In genomic region chr20:47196091-47197081, GRCh38 we compare ENCODE assay signal across 1 cellular context.
TF ChIP-seq lines count a peak whose summit lies in the region.

No MANE protein-coding gene starts in this region.

TF ChIP-seq in K562, 482 proteins besides CTCF, POLR2A, EP300 and RAD21 (continued from another document and continues in another):
- TF ChIP-seq NKRF (IDR thresholded peaks at IDR 0.05; ENCODE audit: borderline replicate concordance) (no peak), NEUROD1 (IDR thresholded peaks at IDR 0.05; ENCODE audit: borderline replicate concordance, low read depth, low read length, partially characterized antibody) (peak; percentile 28), NFYB (IDR thresholded peaks at IDR 0.05; ENCODE audit: extremely low read depth, insufficient read length) (no peak), ZNF431 (CRISPR knock-in tag; IDR thresholded peaks at IDR 0.05) (no peak), CCNT2 (IDR thresholded peaks at IDR 0.05; ENCODE audit: borderline replicate concordance, extremely low read depth, insufficient read length, low read depth, low read length) (no peak), ATF4 (CRISPR knock-in tag; IDR thresholded peaks at IDR 0.05) (no peak), MAFK (IDR thresholded peaks at IDR 0.05; ENCODE audit: low read length) (peak; percentile 27; the same call in 1 of the 2 replicates), PKNOX1 (IDR thresholded peaks at IDR 0.05) (no peak), PYGO2 (tag; IDR thresholded peaks at IDR 0.05) (no peak), ZHX1 (conservative IDR thresholded peaks at IDR 0.05; ENCODE audit: low read length) (0 out of 2 replicates have a peak, but pooled peaks have one; percentile 46), POLR2G (IDR thresholded peaks at IDR 0.05; ENCODE audit: low read depth, low read length) (no peak), ELF1 (tag; IDR thresholded peaks at IDR 0.05) (peak; percentile 33; the same call in 1 of the 2 replicates), SAFB (IDR thresholded peaks at IDR 0.05; ENCODE audit: borderline replicate concordance, low read depth, low read length) (no peak), TFE3 (CRISPR knock-in tag; IDR thresholded peaks at IDR 0.05) (no peak), STAT6 (CRISPR knock-in tag; IDR thresholded peaks at IDR 0.05) (no peak), NRF1 (conservative IDR thresholded peaks at IDR 0.05 in 1 of 2, IDR thresholded peaks at IDR 0.05 in 1 of 2) (peak; percentile 36 to 54), CBFA2T3 (IDR thresholded peaks at IDR 0.05) (no peak), PRMT5 (CRISPR knock-in tag; IDR thresholded peaks at IDR 0.05) (no peak), XRCC5 (IDR thresholded peaks at IDR 0.05; ENCODE audit: low read depth, low read length) (peak; percentile 83), TARDBP (IDR thresholded peaks at IDR 0.05) (peak; percentile 87; the same call in 1 of the 2 replicates), BRF1 (IDR thresholded peaks at IDR 0.05; ENCODE audit: borderline replicate concordance, extremely low read depth, insufficient read length) (no peak), PTRF (tag; IDR thresholded peaks at IDR 0.05) (no peak), KAT2B (IDR thresholded peaks at IDR 0.05; ENCODE audit: low read depth, low read length) (no peak), EHMT2 (IDR thresholded peaks at IDR 0.05) (no peak), ATF7 (IDR thresholded peaks at IDR 0.05) (peak; percentile 57; the same call in 1 of the 2 replicates), TAL1 (IDR thresholded peaks at IDR 0.05) (no peak), CTCFL (IDR thresholded peaks at IDR 0.05; ENCODE audit: borderline replicate concordance, insufficient read depth, low read depth, low read length, poor library complexity, severe bottlenecking) (peak; percentile 18), TFAP4 (CRISPR knock-in tag; IDR thresholded peaks at IDR 0.05; ENCODE audit: borderline replicate concordance) (peak; percentile 96), THRAP3 (IDR thresholded peaks at IDR 0.05; ENCODE audit: borderline replicate concordance) (no peak), ZNF174 (CRISPR knock-in tag; IDR thresholded peaks at IDR 0.05) (no peak), MAFG (tag; conservative IDR thresholded peaks at IDR 0.05) (0 out of 2 replicates have a peak, but pooled peaks have one; percentile 13), MYC (IDR thresholded peaks at IDR 0.05; ENCODE audit: low read depth, low read length) (peak; percentile 44; the same call in 1 of the 2 replicates), MYC (CRISPR knock-in tag; IDR thresholded peaks at IDR 0.05; ENCODE audit: borderline replicate concordance, low read depth) (no peak), BHLHE40 (IDR thresholded peaks at IDR 0.05; ENCODE audit: low read length) (peak; percentile 52), PML (IDR thresholded peaks at IDR 0.05; ENCODE audit: low read length) (no peak), CBX5 (IDR thresholded peaks at IDR 0.05; ENCODE audit: borderline replicate concordance, low read depth) (no peak), SMC3 (conservative IDR thresholded peaks at IDR 0.05; ENCODE audit: insufficient read depth, low read depth, low read length) (peak; percentile 96), GABPB1 (CRISPR knock-in tag; IDR thresholded peaks at IDR 0.05) (0 out of 2 replicates have a peak, but pooled peaks have one; percentile 18), ESRRA (IDR thresholded peaks at IDR 0.05; ENCODE audit: borderline replicate concordance, low read depth) (peak; percentile 70), GATA2 (CRISPR knock-in tag; IDR thresholded peaks at IDR 0.05) (no peak), ZNF212 (CRISPR knock-in tag; IDR thresholded peaks at IDR 0.05) (no peak), TGIF2 (CRISPR knock-in tag; IDR thresholded peaks at IDR 0.05) (no peak), HDAC3 (IDR thresholded peaks at IDR 0.05; ENCODE audit: borderline replicate concordance, partially characterized antibody) (no peak), ZNF217 (CRISPR knock-in tag; IDR thresholded peaks at IDR 0.05) (0 out of 2 replicates have a peak, but pooled peaks have one; percentile 29), HDAC8 (tag; IDR thresholded peaks at IDR 0.05) (0 out of 2 replicates have a peak, but pooled peaks have one; percentile 61), MXD1 (CRISPR knock-in tag; IDR thresholded peaks at IDR 0.05; ENCODE audit: borderline replicate concordance, poor library complexity, severe bottlenecking) (no peak), CC2D1A (IDR thresholded peaks at IDR 0.05) (peak; percentile 79; the same call in 1 of the 2 replicates), RCOR1 (IDR thresholded peaks at IDR 0.05; ENCODE audit: borderline replicate concordance in 1 of 2, low read depth in 2 of 2, low read length in 2 of 2) (peak in 1 of 2 experiments; percentile 41; a peak in 1 of 4 replicates), ZNF3 (CRISPR knock-in tag; IDR thresholded peaks at IDR 0.05) (no peak), ID3 (CRISPR knock-in tag; IDR thresholded peaks at IDR 0.05) (no peak), ID3 (tag; IDR thresholded peaks at IDR 0.05) (no peak), ZNF316 (IDR thresholded peaks at IDR 0.05) (no peak), MCM2 (IDR thresholded peaks at IDR 0.05; ENCODE audit: low read depth) (no peak), KDM5B (IDR thresholded peaks at IDR 0.05; ENCODE audit: insufficient replicate concordance, low read depth, low read length) (no peak), HDAC2 (IDR thresholded peaks at IDR 0.05) (0 out of 2 replicates have a peak, but pooled peaks have one; percentile 49), ELF2 (CRISPR knock-in tag; IDR thresholded peaks at IDR 0.05) (no peak), SMAD4 (CRISPR knock-in tag; conservative IDR thresholded peaks at IDR 0.05) (peak; percentile 37; the same call in 1 of the 2 replicates), MAX (CRISPR knock-in tag; IDR thresholded peaks at IDR 0.05) (peak; percentile 87), L3MBTL2 (IDR thresholded peaks at IDR 0.05) (peak; percentile 74; the same call in 1 of the 2 replicates)
